In genomic region chr11:61092908-61093763, GRCh38 we compare ENCODE assay signal across 20 cellular contexts. TPM values are rescaled to one million over a fixed set of nuclear protein-coding genes. Genes with fewer than 3 reads are reported as not detected.
DNase-seq lines count a peak whose midpoint lies in the region; ATAC-seq, FAIRE-seq and TF ChIP-seq lines count a peak whose summit lies in the region.
"Had no signal": no experiment of that assay in that cellular context is flagged by ENCODE, and none has a peak within 500 bp of the region (broad histone marks: within the 10 kb centered on the region; RNA-seq: fewer than 3 reads in every experiment).

No MANE protein-coding gene starts in this region.

- H3K4me3 Mint-ChIP-seq in stimulated activated naive CD8-positive, alpha-beta T cell treated with anti-CD3 and anti-CD28 coated beads, Interleukin-15, Interleukin-2, amounts not matched to agents 100 ng/mL and 50 ng/mL, for 24 hours: peak overlapping the region; percentile 90
- H3K4me3 Mint-ChIP-seq in T-helper 17 cell: peak overlapping the region; percentile 81

- TF ChIP-seq CTCF in coronary artery (IDR thresholded peaks at IDR 0.05) (no peak), kidney (IDR thresholded peaks at IDR 0.05; ENCODE audit: borderline replicate concordance, extremely low read depth, insufficient read depth) (no peak)

- H3K9me3 Mint-ChIP-seq in stimulated activated naive CD8-positive, alpha-beta T cell treated with anti-CD3 and anti-CD28 coated beads, Interleukin-15, Interleukin-2, amounts not matched to agents 100 ng/mL and 50 ng/mL, for 24 hours: peaks cover 4% of the 10 kb centered on the region

- FAIRE-seq in kidney (lab: Jason Lieb, UNC): no peak
- FAIRE-seq: endometrium had no signal

- intact Hi-C loops in kidney (cut with DNase I): no loop called here

- H3K9me3 ChIP-seq in T-helper 17 cell (ENCODE audit: control insufficient read depth, low read length, poor library complexity, severe bottlenecking) (no peaks in the 10 kb centered on the region), kidney (ENCODE audit: control insufficient read depth in 1 of 2, low read length in 2 of 2) (no peaks in the 10 kb centered on the region)
- H3K9me3 ChIP-seq: sigmoid colon, thyroid gland had no signal

- DNase-seq in stimulated activated naive CD8-positive, alpha-beta T cell treated with anti-CD3 and anti-CD28 coated beads, Interleukin-15, Interleukin-2, amounts not matched to agents 100 U/mL and 50 U/mL, for 24 hours: no peak
- DNase-seq in T-helper 17 cell: no peak
- DNase-seq in coronary artery (ENCODE audit: low spot score): peak; percentile 57
- DNase-seq in kidney: no peak
- no peak for DNase-seq in foreskin melanocyte
- no peak for DNase-seq in DMS 273 treated with DMSO at 0.1 percent for 48 hours (lab: John Stamatoyannopoulos, UW)
- DNase-seq: DND-41, NCI-H1092, NCI-H2107, NCI-H526 treated with DMSO at 0.1 percent for 48 hours, PC-9, sigmoid colon, thyroid gland had no signal

- no peaks in the 10 kb centered on the region for H3K27me3 Mint-ChIP-seq in stimulated activated naive CD8-positive, alpha-beta T cell treated with anti-CD3 and anti-CD28 coated beads, Interleukin-15, Interleukin-2, amounts not matched to agents 100 ng/mL and 50 ng/mL, for 24 hours
- H3K27me3 Mint-ChIP-seq in T-helper 17 cell: no peaks in the 10 kb centered on the region

- no peaks in the 10 kb centered on the region for H3K4me1 ChIP-seq in kidney (ENCODE audit: control insufficient read depth in 1 of 2, insufficient read depth in 1 of 2, low read depth in 1 of 2, low read length in 2 of 2)
- H3K4me1 ChIP-seq: sigmoid colon, thyroid gland had no signal

- no peak overlapping the region for H3K9ac ChIP-seq in kidney (ENCODE audit: low read length in 2 of 2)

- peaks cover 11% of the 10 kb centered on the region for H3K36me3 Mint-ChIP-seq in stimulated activated naive CD8-positive, alpha-beta T cell treated with anti-CD3 and anti-CD28 coated beads, Interleukin-15, Interleukin-2, amounts not matched to agents 100 ng/mL and 50 ng/mL, for 24 hours (ENCODE audit: low read depth)
- no peaks in the 10 kb centered on the region for H3K36me3 Mint-ChIP-seq in T-helper 17 cell (ENCODE audit: low read depth)

- H3K27ac ChIP-seq in coronary artery (no peak overlapping the region), kidney (ENCODE audit: low read depth in 2 of 2, low read length in 2 of 2) (no peak overlapping the region)
- H3K27ac ChIP-seq: HL-60, PC-9, sigmoid colon, thyroid gland had no signal

- H3K4me3 ChIP-seq in coronary artery (no peak overlapping the region), kidney (ENCODE audit: low read length in 2 of 2) (no peak overlapping the region)
- H3K4me3 ChIP-seq: PC-9, sigmoid colon, thyroid gland had no signal

- H3K4me1 Mint-ChIP-seq in stimulated activated naive CD8-positive, alpha-beta T cell treated with anti-CD3 and anti-CD28 coated beads, Interleukin-15, Interleukin-2, amounts not matched to agents 100 ng/mL and 50 ng/mL, for 24 hours (ENCODE audit: low read depth): peaks cover 73% of the 10 kb centered on the region
- peaks cover 45% of the 10 kb centered on the region for H3K4me1 Mint-ChIP-seq in T-helper 17 cell

- no peak for ATAC-seq in stimulated activated naive CD8-positive, alpha-beta T cell treated with anti-CD3 and anti-CD28 coated beads, Interleukin-15, Interleukin-2, amounts not matched to agents 100 U/mL and 50 U/mL, for 24 hours
- peak; percentile 34 for ATAC-seq in T-helper 17 cell
- ATAC-seq in GM21526 (IDR thresholded peaks at IDR 0.05; ENCODE audit: low FRiP score, unreplicated experiment): no peak
- ATAC-seq: SK-N-SH treated with all-trans-retinoic acid at 6 μM for 48 hours had no signal

- peak overlapping the region; percentile 95 for H3K27ac Mint-ChIP-seq in stimulated activated naive CD8-positive, alpha-beta T cell treated with anti-CD3 and anti-CD28 coated beads, Interleukin-15, Interleukin-2, amounts not matched to agents 100 ng/mL and 50 ng/mL, for 24 hours
- H3K27ac Mint-ChIP-seq in T-helper 17 cell: peak overlapping the region; percentile 96

- H3K36me3 ChIP-seq in kidney (ENCODE audit: control insufficient read depth in 1 of 2, insufficient read depth in 2 of 2, low read length in 2 of 2): no peaks in the 10 kb centered on the region
- H3K36me3 ChIP-seq: sigmoid colon, thyroid gland had no signal

RNA-seq across cellular contexts. Expression of gene CD5, which starts 9.2 kb away (rescaled TPM):
- total RNA-seq in T-helper 17 cell: 100 to 1,000 TPM; 310 to 362 TPM
- 2.9 TPM for total RNA-seq in kidney
- polyA plus RNA-seq in kidney (ENCODE audit: insufficient read depth, low read depth, low replicate concordance): 0.26 TPM
- total RNA-seq: cerebellum, osteoblast, PC-9 had no signal

Comparison
In these comparisons a context has a peak if more than half of its experiments do, and no peak if none do; other contexts are left out.
1. RNA of gene CD5, which starts 9.2 kb away (total RNA-seq): 310 to 362 TPM in T-helper 17 cell; 2.9 TPM in kidney (single experiment); every median in the first group is over 10 times any median in the second.